ENCODE assay signal across 8 cellular contexts in the genomic region with DNA sequence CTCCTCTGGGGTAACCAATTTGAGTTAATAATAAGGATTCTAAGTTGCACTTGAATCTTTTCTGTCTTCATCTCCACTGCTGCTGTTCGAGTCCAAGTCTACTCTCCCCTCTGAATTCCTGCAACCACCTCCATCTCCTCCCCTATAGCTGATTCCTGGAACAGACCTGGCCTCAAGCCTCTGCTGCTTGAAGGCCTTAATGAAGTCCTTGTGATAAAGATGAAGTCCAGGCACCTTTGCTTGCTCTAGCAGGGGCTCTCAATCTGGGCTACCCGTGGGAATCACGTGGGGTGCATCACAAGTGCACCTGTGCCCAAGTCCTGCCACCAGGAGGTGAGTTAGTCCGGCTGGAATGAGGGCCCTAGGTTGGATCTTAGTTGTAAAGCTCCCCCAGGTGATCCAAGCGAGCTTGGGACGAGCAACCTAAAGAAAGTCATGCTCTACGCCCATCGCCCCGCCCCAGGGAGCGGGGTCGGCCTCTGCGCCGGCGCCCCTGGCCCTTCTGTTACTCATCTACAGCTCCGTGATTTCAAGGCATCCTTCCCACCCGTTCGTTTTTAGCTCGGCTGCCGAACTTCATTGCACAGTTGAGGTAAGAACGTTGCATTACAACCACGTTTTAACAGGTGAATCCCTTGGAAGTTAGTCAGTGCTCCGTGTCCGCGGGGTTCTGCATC. TPM values are rescaled to one million over a fixed set of nuclear protein-coding genes. Genes with fewer than 3 reads are reported as not detected.
DNase-seq lines count a peak whose midpoint lies in the region; ATAC-seq, FAIRE-seq and TF ChIP-seq lines count a peak whose summit lies in the region.

No MANE protein-coding gene starts in this region.

- peaks cover 3% of the 10 kb centered on the region for H3K4me1 ChIP-seq in parathyroid adenoma

- ATAC-seq in T-helper 17 cell (peak; percentile 22), esophagus mucosa (peak; percentile 49), GM21515 (IDR thresholded peaks at IDR 0.05; ENCODE audit: unreplicated experiment) (no peak)

- peaks cover 25% of the 10 kb centered on the region for H3K4me1 Mint-ChIP-seq in T-helper 17 cell

- H3K27me3 Mint-ChIP-seq in T-helper 17 cell: no peaks in the 10 kb centered on the region

- peak overlapping the region; percentile 77 for H3K4me2 ChIP-seq in parathyroid adenoma (ENCODE audit: low read length)

- no peak overlapping the region for H3K9ac ChIP-seq in parathyroid adenoma

- H3K9me3 ChIP-seq in T-helper 17 cell (ENCODE audit: control insufficient read depth, low read length, poor library complexity, severe bottlenecking) (no peaks in the 10 kb centered on the region), parathyroid adenoma (ENCODE audit: control insufficient read depth, low read length) (no peaks in the 10 kb centered on the region)

- no peak for TF ChIP-seq CTCF in AG04449 (IDR thresholded peaks at IDR 0.05; ENCODE audit: insufficient read depth, low read length, missing control alignments)
- peak; percentile 25 for TF ChIP-seq CTCF in parathyroid adenoma (IDR thresholded peaks at IDR 0.05)

- CTCF ChIA-PET in AG04449 (lab: Yijun Ruan, JAX): interaction anchor here (1.2 to 1.3 kb wide), 2 partner anchors 10 to 330 kb away, joined by 5 read pairs; no protein-coding TSS in a partner anchor

- no peaks in the 10 kb centered on the region for H3K27me3 ChIP-seq in parathyroid adenoma (ENCODE audit: control insufficient read depth, insufficient read depth, low read length)

- FAIRE-seq in GM19239 (lab: Jason Lieb, UNC): no peak

- H3K79me2 ChIP-seq in parathyroid adenoma: peaks cover 8% of the 10 kb centered on the region

- no peak overlapping the region for H3K27ac ChIP-seq in parathyroid adenoma

- DNase-seq in AG04449 (ENCODE audit: low read depth, low spot score): no peak
- peak; percentile 15 for DNase-seq in GM19239 (ENCODE audit: insufficient read length, low spot score)
- DNase-seq in T-helper 17 cell: no peak
- DNase-seq in GDM1 (lab: John Stamatoyannopoulos, UW): no peak
- DNase-seq in NCI-H510A (lab: John Stamatoyannopoulos, UW): no peak

- peak overlapping the region; percentile 99 for H2AFZ ChIP-seq in parathyroid adenoma

- POLR2A ChIA-PET in AG04449 (lab: Yijun Ruan, JAX): no interaction called here

- H3K36me3 Mint-ChIP-seq in T-helper 17 cell (ENCODE audit: low read depth): no peaks in the 10 kb centered on the region

- no peaks in the 10 kb centered on the region for H3K36me3 ChIP-seq in parathyroid adenoma (ENCODE audit: control insufficient read depth, insufficient read depth, low read length)

- H3K4me3 Mint-ChIP-seq in T-helper 17 cell: peak overlapping the region; percentile 86

- peak overlapping the region; percentile 73 for H3K4me3 ChIP-seq in AG04449 (ENCODE audit: low read depth, low read length)
- H3K4me3 ChIP-seq in parathyroid adenoma (ENCODE audit: low read depth, low read length): peak overlapping the region; percentile 78

- H3K27ac Mint-ChIP-seq in T-helper 17 cell: peak overlapping the region; percentile 88

RNA-seq across cellular contexts. Expression of a gene that starts 0.9 kb away (rescaled TPM):
- total RNA-seq in T-helper 17 cell: 10 to 100 TPM; 43.6 to 45.2 TPM
- total RNA-seq in esophagus mucosa: 32.2 TPM

RNA-seq across cellular contexts. Expression of a gene that starts 50.0 kb away (rescaled TPM):
- 10 to 100 TPM; 18.1 to 19.0 TPM for total RNA-seq in T-helper 17 cell
- total RNA-seq in esophagus mucosa: 26.2 TPM

RNA-seq across cellular contexts. Expression of a gene that starts 50.1 kb away (rescaled TPM):
- total RNA-seq in T-helper 17 cell (10 to 100 TPM; 62.6 to 74.9 TPM), esophagus mucosa (53.8 TPM)
